In the genomic region with DNA sequence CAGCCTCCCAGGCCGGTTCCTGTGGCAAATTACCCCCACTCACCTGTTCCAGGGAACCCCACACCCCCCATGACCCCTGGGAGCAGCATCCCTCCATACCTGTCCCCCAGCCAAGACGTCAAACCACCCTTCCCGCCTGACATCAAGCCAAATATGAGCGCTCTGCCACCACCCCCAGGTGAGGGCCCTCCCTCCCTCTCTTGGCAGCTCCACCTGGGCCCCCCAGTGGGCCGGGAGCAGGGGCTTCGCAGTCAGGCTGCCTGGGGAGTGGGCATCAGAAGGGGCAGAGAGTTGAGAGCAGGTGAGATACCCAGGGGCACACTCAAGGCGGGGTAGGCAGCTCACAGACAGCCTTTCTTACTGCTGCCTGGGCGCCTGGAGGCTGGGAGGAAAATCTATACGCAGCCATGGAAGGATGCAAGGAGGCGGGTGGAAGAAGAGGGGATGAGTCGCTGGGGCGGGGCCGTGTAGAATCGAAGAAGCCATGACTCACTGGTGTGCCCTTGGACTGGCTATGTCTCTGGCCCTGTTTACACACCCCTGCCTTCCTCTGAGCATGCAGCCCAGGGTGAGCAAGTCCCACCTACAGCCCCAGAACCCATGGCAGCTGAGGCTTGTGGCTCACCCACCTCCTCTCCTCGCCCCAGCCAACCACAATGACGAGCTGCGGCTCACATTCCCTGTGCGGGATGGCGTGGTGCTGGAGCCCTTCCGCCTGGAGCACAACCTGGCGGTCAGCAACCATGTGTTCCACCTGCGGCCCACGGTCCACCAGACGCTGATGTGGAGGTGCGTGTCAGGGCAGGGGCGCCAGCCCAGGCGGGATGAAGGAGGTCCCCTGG, we compare ENCODE assay signal across 8 cellular contexts. TPM values are rescaled to one million over a fixed set of nuclear protein-coding genes. Genes with fewer than 3 reads are reported as not detected.
A peak's percentile ranks its signal among the peaks of the same experiment; 100 is the strongest.
DNase-seq lines count a peak whose midpoint lies in the region; ATAC-seq and TF ChIP-seq lines count a peak whose summit lies in the region.

No MANE protein-coding gene starts in this region.

- H3K27ac ChIP-seq in dorsolateral prefrontal cortex (peak overlapping the region in 44 of 59 donors; percentile 1 to 80 (median 49)), substantia nigra (ENCODE audit: low read depth, low read length, poor library complexity, severe bottlenecking) (no peak overlapping the region)

- no peaks in the 10 kb centered on the region for H3K27me3 ChIP-seq in dorsolateral prefrontal cortex

- intact Hi-C loops in dorsolateral prefrontal cortex (cut with DNase I) = no loop called here

- H3K4me3 ChIP-seq in dorsolateral prefrontal cortex = no peak overlapping the region

- TF ChIP-seq CTCF in dorsolateral prefrontal cortex (IDR thresholded peaks at IDR 0.05 in 54 of 56, conservative IDR thresholded peaks at IDR 0.05 in 2 of 56; ENCODE audit: low read depth in 1 of 56, partially characterized antibody in 56 of 56) (no peak), omental fat pad (IDR thresholded peaks at IDR 0.05) (no peak)

- DNase-seq in EL (peak; percentile 99), RPMI7951 (ENCODE audit: low read depth) (peak; percentile 97), dorsolateral prefrontal cortex (peak in 4 of 10 donors; percentile 52 to 81 (median 65)), omental fat pad (ENCODE audit: low spot score) (no peak), substantia nigra (lab: John Stamatoyannopoulos, UW) (no peak)

- ATAC-seq in omental fat pad (ENCODE audit: low FRiP score) (peak; percentile 81), GM19035 (IDR thresholded peaks at IDR 0.05; ENCODE audit: unreplicated experiment) (no peak), HG03135 (IDR thresholded peaks at IDR 0.05; ENCODE audit: unreplicated experiment) (no peak), HG03460 (IDR thresholded peaks at IDR 0.05; ENCODE audit: unreplicated experiment) (no peak)

RNA-seq across cellular contexts. Expression of a gene that starts 48.6 kb away (rescaled TPM):
- total RNA-seq in RPMI7951 (2014; rRNA removed; shearing (Covaris generic)) = 19.1 and 23.0 TPM in 2 replicates
- total RNA-seq in dorsolateral prefrontal cortex (10 to 100 TPM; 36.9 to 90.0 (median 52.6) TPM), omental fat pad (100 to 1,000 TPM in 2 of 4 donors, 10 to 100 TPM in 2; 34.2 to 141 (median 94.5) TPM)

Comparison
In these comparisons a context has a peak if more than half of its experiments do, and no peak if none do; other contexts are left out.
1. DNase-seq: peak in EL (single experiment) and RPMI7951 (single experiment); none in omental fat pad (single experiment) and substantia nigra (0 of 49).